In genomic region chr16:6081320-6081976, GRCh38 we compare ENCODE assay signal across 8 cellular contexts.
DNase-seq lines count a peak whose midpoint lies in the region; ATAC-seq and TF ChIP-seq lines count a peak whose summit lies in the region.

No MANE protein-coding gene starts in this region.

- H3K27me3 Mint-ChIP-seq in activated T-cell treated with anti-CD3 and anti-CD28 coated beads, Interleukin-2, amount 50 U/mL, for 24 hours, result no peaks in the 10 kb centered on the region

- H3K4me1 Mint-ChIP-seq in activated T-cell treated with anti-CD3 and anti-CD28 coated beads, Interleukin-2, amount 50 U/mL, for 24 hours (ENCODE audit: low read depth), result no peaks in the 10 kb centered on the region

- TF ChIP-seq CTCF in left lung (IDR thresholded peaks at IDR 0.05), result peak; percentile 51 to 52

- peak; percentile 28 to 30 for DNase-seq in activated T-cell treated with anti-CD3 and anti-CD28 coated beads, Interleukin-2, amount 50 U/mL, for 48 hours
- no peak for DNase-seq in activated T-cell treated with anti-CD3 and anti-CD28 coated beads, Interleukin-2, amount 50 U/mL, for 24 hours
- DNase-seq in NAMALWA (ENCODE audit: low spot score) (peak; percentile 60), anterior cingulate cortex (lab: John Stamatoyannopoulos, UW) (peak in 36 of 58 donors; percentile 0 to 50 (median 7)), left lung (no peak), GDM1 (lab: John Stamatoyannopoulos, UW) (no peak)

- no peaks in the 10 kb centered on the region for H3K36me3 ChIP-seq in left lung

- H3K27me3 ChIP-seq in left lung, result no peaks in the 10 kb centered on the region

- H3K27ac Mint-ChIP-seq in activated T-cell treated with anti-CD3 and anti-CD28 coated beads, Interleukin-2, amount 50 U/mL, for 24 hours, result no peak overlapping the region

- no peaks in the 10 kb centered on the region for H3K36me3 Mint-ChIP-seq in activated T-cell treated with anti-CD3 and anti-CD28 coated beads, Interleukin-2, amount 50 U/mL, for 24 hours (ENCODE audit: low read depth)

- no peak overlapping the region for H3K27ac ChIP-seq in left lung

- H3K4me3 Mint-ChIP-seq in activated T-cell treated with anti-CD3 and anti-CD28 coated beads, Interleukin-2, amount 50 U/mL, for 24 hours, result no peak overlapping the region

- peak; percentile 77 for ATAC-seq in left lung
- ATAC-seq in HG03095 (IDR thresholded peaks at IDR 0.05; ENCODE audit: unreplicated experiment), result no peak
- no peak for ATAC-seq in GM21786 (IDR thresholded peaks at IDR 0.05; ENCODE audit: unreplicated experiment)

- H3K4me1 ChIP-seq in left lung, result no peaks in the 10 kb centered on the region

- H3K9me3 ChIP-seq in left lung, result no peaks in the 10 kb centered on the region

- no peak overlapping the region for H3K4me3 ChIP-seq in left lung

- intact Hi-C loops in left lung (cut with DNase I), result no loop called here

- H3K9me3 Mint-ChIP-seq in activated T-cell treated with anti-CD3 and anti-CD28 coated beads, Interleukin-2, amount 50 U/mL, for 24 hours, result peaks cover 12% of the 10 kb centered on the region

Comparison
In these comparisons a context has a peak if more than half of its experiments do, and no peak if none do; other contexts are left out.
1. DNase-seq: peak in activated T-cell treated with anti-CD3 and anti-CD28 coated beads, Interleukin-2, amount 50 U/mL, for 48 hours (2 of 2), NAMALWA (single experiment) and anterior cingulate cortex (36 of 58); none in activated T-cell treated with anti-CD3 and anti-CD28 coated beads, Interleukin-2, amount 50 U/mL, for 24 hours (single experiment), left lung (0 of 2) and GDM1 (single experiment).